Comparison of ENCODE assay signal across 24 cellular contexts in genomic region chr2:84727315-84727714, GRCh38.
"Had no signal": no experiment of that assay in that cellular context is flagged by ENCODE, and none has a peak within 500 bp of the region (broad histone marks: within the 10 kb centered on the region; RNA-seq: fewer than 3 reads in every experiment).

No MANE protein-coding gene starts in this region.

- H3K4me3 Mint-ChIP-seq: dendritic cell treated with granulocyte-macrophage colony-stimulating factor and Interleukin-4, amounts not matched to agents 40 ng/mL and 50 ng/mL, for 4 days; effector memory CD8-positive, alpha-beta T cell; endodermal cell; mesothelial cell of epicardium; naive B cell had no signal

- DNase-seq: colonic mucosa; cortex of kidney; effector CD8-positive, alpha-beta T cell; effector memory CD8-positive, alpha-beta T cell; endodermal cell; erythroblast; esophagus squamous epithelium; foreskin fibroblast; foreskin melanocyte; gastrocnemius medialis; glutamatergic neuron; head of caudate nucleus; heart right ventricle; hippocampal formation; left cardiac atrium; left lung; left ventricle myocardium superior; lower lobe of right lung; mesenchymal stem cell; mucosa of descending colon; naive B cell had no signal

- H3K27me3 Mint-ChIP-seq: dendritic cell treated with granulocyte-macrophage colony-stimulating factor and Interleukin-4, amounts not matched to agents 40 ng/mL and 50 ng/mL, for 4 days; effector memory CD8-positive, alpha-beta T cell had no signal

- ATAC-seq: effector memory CD8-positive, alpha-beta T cell; esophagus mucosa; gastrocnemius medialis; heart right ventricle; left cardiac atrium; left lung; left ventricle myocardium superior; lower lobe of right lung; mucosa of descending colon had no signal

- H3K4me1 Mint-ChIP-seq: endodermal cell, mesothelial cell of epicardium had no signal

- H3K36me3 Mint-ChIP-seq: mesothelial cell of epicardium, naive B cell had no signal

- H3K9me3 Mint-ChIP-seq: dendritic cell treated with granulocyte-macrophage colony-stimulating factor and Interleukin-4, amounts not matched to agents 40 ng/mL and 50 ng/mL, for 4 days; effector memory CD8-positive, alpha-beta T cell; endodermal cell; mesothelial cell of epicardium; naive B cell had no signal

- H3K27ac Mint-ChIP-seq: dendritic cell treated with granulocyte-macrophage colony-stimulating factor and Interleukin-4, amounts not matched to agents 40 ng/mL and 50 ng/mL, for 4 days; effector memory CD8-positive, alpha-beta T cell; endodermal cell; mesothelial cell of epicardium; naive B cell had no signal
